In the genomic region with DNA sequence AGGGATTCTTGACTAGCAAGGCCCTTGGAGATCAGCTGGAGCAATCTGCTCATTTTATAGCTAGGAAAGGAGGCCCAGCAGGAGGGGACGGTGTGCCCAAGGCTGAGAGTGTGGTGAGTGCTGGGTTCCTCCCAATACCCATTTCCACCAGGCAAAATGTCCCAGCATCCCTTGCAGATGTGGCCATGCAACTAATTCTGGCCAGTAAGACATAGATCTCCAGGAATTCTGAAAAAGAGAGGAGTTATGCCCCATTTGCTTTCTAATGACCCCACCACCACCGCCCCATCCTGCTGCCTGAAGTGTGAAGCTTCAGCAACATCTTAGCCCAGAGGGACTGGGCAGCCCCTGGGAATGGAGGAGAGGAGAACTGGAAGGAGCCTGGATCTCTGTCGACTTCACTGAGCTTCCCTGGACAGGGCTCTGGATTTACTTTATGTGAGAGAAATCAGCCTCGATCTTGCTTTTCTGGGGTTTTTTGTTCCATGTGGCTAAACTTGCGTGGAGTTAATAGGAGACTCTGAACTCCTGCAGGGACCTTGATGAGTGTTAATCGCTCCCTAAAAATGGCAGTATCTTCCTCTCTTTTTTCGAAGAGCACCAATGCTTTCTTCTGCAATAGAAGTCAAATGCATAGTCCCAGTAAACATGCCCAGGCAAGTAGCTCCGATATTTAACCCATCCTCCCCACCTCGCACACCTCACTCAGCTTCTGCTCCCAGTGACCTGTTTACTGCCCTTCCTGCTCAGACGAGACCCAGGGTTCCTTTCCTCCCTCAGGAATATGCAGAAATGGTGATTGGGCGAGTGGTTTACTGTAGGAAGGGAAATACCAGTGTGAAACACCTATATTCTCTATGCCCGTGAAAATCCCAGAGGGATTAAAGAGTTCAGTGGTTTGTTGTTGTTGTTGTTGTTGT, we compare ENCODE assay signal across 17 cellular contexts.
DNase-seq lines count a peak whose midpoint lies in the region; ATAC-seq and TF ChIP-seq lines count a peak whose summit lies in the region.
"Had no signal": no experiment of that assay in that cellular context is flagged by ENCODE, and none has a peak within 500 bp of the region (broad histone marks: within the 10 kb centered on the region; RNA-seq: fewer than 3 reads in every experiment).

No MANE protein-coding gene starts in this region.

- ATAC-seq in heart left ventricle, result no peak
- no peak for ATAC-seq in GM18870 (IDR thresholded peaks at IDR 0.05; ENCODE audit: unreplicated experiment)
- ATAC-seq: activated CD8-positive, alpha-beta memory T cell treated with anti-CD3 and anti-CD28 coated beads, Interleukin-2, amount 10 ng/mL, durations not matched to agents 7 days and 5 days had no signal

- TF ChIP-seq POLR2A in heart left ventricle (IDR thresholded peaks at IDR 0.05) (no peak), stomach (IDR thresholded peaks at IDR 0.05) (no peak)

- H3K4me3 ChIP-seq in heart left ventricle (no peak overlapping the region), WERI-Rb-1 (ENCODE audit: low read depth, low read length) (no peak overlapping the region), stomach (no peak overlapping the region)
- H3K4me3 ChIP-seq: colonic mucosa, GM23248, left ventricle myocardium inferior had no signal

- H3K36me3 ChIP-seq in heart left ventricle (no peaks in the 10 kb centered on the region), WERI-Rb-1 (no peaks in the 10 kb centered on the region), stomach (no peaks in the 10 kb centered on the region)
- H3K36me3 ChIP-seq: colonic mucosa, left ventricle myocardium inferior had no signal

- intact Hi-C loops in cardiac septum (cut with DNase I) (no loop called here), heart left ventricle (cut with DNase I) (no loop called here), stomach (cut with DNase I; ENCODE audit: low total_unique reads) (no loop called here)

- 56 to 57% (median 56%) methylated on average over 12 of the region's 12 CpGs for WGBS in heart left ventricle, 4 donors
- WGBS in stomach, 5 donors, result 50 to 55% (median 55%) methylated on average over 12 of the region's 12 CpGs

- H3K27ac ChIP-seq in heart left ventricle (no peak overlapping the region), WERI-Rb-1 (peak overlapping the region; percentile 25; the same call in 1 of the 2 replicates), stomach (no peak overlapping the region)
- H3K27ac ChIP-seq: C4-2B, colonic mucosa, GM23248, left ventricle myocardium inferior had no signal

- DNase-seq in cardiac septum (ENCODE audit: low spot score) (peak; percentile 29), heart left ventricle (no peak), WERI-Rb-1 (no peak), islet precursor cell (peak; percentile 69), stomach (no peak), A172 (ENCODE audit: low spot score) (no peak)
- DNase-seq in activated CD4-positive, alpha-beta T cell treated with anti-CD3 and anti-CD28 coated beads, Interleukin-2, amount 50 U/mL, for 48 hours, result no peak
- DNase-seq: activated CD8-positive, alpha-beta memory T cell treated with anti-CD3 and anti-CD28 coated beads, Interleukin-2, amount 10 ng/mL, durations not matched to agents 7 days and 5 days; colonic mucosa; glutamatergic neuron; GM23248; left ventricle myocardium inferior; NCI-H1417; SHP77 treated with DMSO at 0.1 percent for 48 hours; stimulated activated CD4-positive, alpha-beta T cell treated with anti-CD3 and anti-CD28 coated beads, Interleukin-12 subunit alpha, Interleukin-12 subunit beta, amount 100 ng/mL, for 4 hours had no signal

- peaks cover 0 to 7% (median 0%) of the 10 kb centered on the region in 9 donors for H3K27me3 ChIP-seq in heart left ventricle
- H3K27me3 ChIP-seq in WERI-Rb-1 (ENCODE audit: insufficient read depth, low read depth, severe bottlenecking), result no peaks in the 10 kb centered on the region
- H3K27me3 ChIP-seq in stomach, result no peaks in the 10 kb centered on the region
- H3K27me3 ChIP-seq: colonic mucosa had no signal

- no peak for TF ChIP-seq EP300 in stomach (IDR thresholded peaks at IDR 0.05)

- H3K4me1 ChIP-seq in heart left ventricle (no peaks in the 10 kb centered on the region), stomach (no peaks in the 10 kb centered on the region)
- H3K4me1 ChIP-seq: colonic mucosa, left ventricle myocardium inferior had no signal

- peaks cover 0 to 5% (median 0%) of the 10 kb centered on the region in 12 donors for H3K9me3 ChIP-seq in heart left ventricle
- no peaks in the 10 kb centered on the region for H3K9me3 ChIP-seq in WERI-Rb-1 (ENCODE audit: severe bottlenecking)
- peaks cover 0 to 3% (median 0%) of the 10 kb centered on the region in 4 donors for H3K9me3 ChIP-seq in stomach
- H3K9me3 ChIP-seq: colonic mucosa had no signal

- no peak for TF ChIP-seq CTCF in heart left ventricle (IDR thresholded peaks at IDR 0.05)
- TF ChIP-seq CTCF in WERI-Rb-1 (IDR thresholded peaks at IDR 0.05; ENCODE audit: low read depth, low read length), result no peak
- TF ChIP-seq CTCF in stomach (IDR thresholded peaks at IDR 0.05), result no peak

Comparison
In these comparisons a context has a peak if more than half of its experiments do, and no peak if none do; other contexts are left out.
1. DNase-seq: peak in cardiac septum (single experiment) and islet precursor cell (single experiment); none in heart left ventricle (0 of 5), WERI-Rb-1 (single experiment), activated CD4-positive, alpha-beta T cell treated with anti-CD3 and anti-CD28 coated beads, Interleukin-2, amount 50 U/mL, for 48 hours (0 of 2), stomach (single experiment) and A172 (single experiment).